10 cellular contexts compared by ENCODE assay signal in genomic region chr15:29114277-29115092, GRCh38.
A peak's percentile ranks its signal among the peaks of the same experiment; 100 is the strongest.
DNase-seq lines count a peak whose midpoint lies in the region; ATAC-seq and TF ChIP-seq lines count a peak whose summit lies in the region.
"Had no signal": no experiment of that assay in that cellular context is flagged by ENCODE, and none has a peak within 500 bp of the region (broad histone marks: within the 10 kb centered on the region; RNA-seq: fewer than 3 reads in every experiment).

No MANE protein-coding gene starts in this region.

- H3K36me3 Mint-ChIP-seq in CD4-positive, alpha-beta memory T cell, result no peaks in the 10 kb centered on the region
- peaks cover 9% of the 10 kb centered on the region for H3K36me3 Mint-ChIP-seq in effector memory CD8-positive, alpha-beta T cell (ENCODE audit: insufficient read depth)
- no peaks in the 10 kb centered on the region for H3K36me3 Mint-ChIP-seq in neural crest cell (ENCODE audit: low read depth)
- H3K36me3 Mint-ChIP-seq in CD8-positive, alpha-beta memory T cell, result peaks cover 0 to 17% (median 0%) of the 10 kb centered on the region in 3 donors
- H3K36me3 Mint-ChIP-seq: activated naive CD4-positive, alpha-beta T cell treated with anti-CD3 and anti-CD28 coated beads, Interleukin-2, amount 50 U/mL, for 72 hours had no signal

- peak overlapping the region in 3 of 7 donors; percentile 23 to 91 (median 58) for H3K27ac Mint-ChIP-seq in CD4-positive, alpha-beta memory T cell
- H3K27ac Mint-ChIP-seq in effector memory CD8-positive, alpha-beta T cell, result no peak overlapping the region
- H3K27ac Mint-ChIP-seq in neural crest cell (ENCODE audit: unreplicated experiment), result peak overlapping the region; percentile 75
- H3K27ac Mint-ChIP-seq in CD8-positive, alpha-beta memory T cell, result peak overlapping the region in 2 of 8 donors; percentile 48 to 81
- H3K27ac Mint-ChIP-seq: activated naive CD4-positive, alpha-beta T cell treated with anti-CD3 and anti-CD28 coated beads, Interleukin-2, amount 50 U/mL, for 72 hours had no signal

- CTCF ChIA-PET in CD4-positive, alpha-beta memory T cell (lab: Charles Lee; ENCODE audit: partially characterized antibody), result no interaction called here
- CTCF ChIA-PET in CD8-positive, alpha-beta memory T cell (lab: Charles Lee), result interaction anchor here (0.9 kb wide), 1 partner anchor 12 kb away, joined by 3 read pairs; no protein-coding TSS in a partner anchor

- no peaks in the 10 kb centered on the region for H3K27me3 ChIP-seq in CD4-positive, alpha-beta memory T cell (ENCODE audit: insufficient read depth, low read length)
- H3K27me3 ChIP-seq in HUES6 (ENCODE audit: control insufficient read depth, insufficient read depth, low read length), result no peaks in the 10 kb centered on the region
- no peaks in the 10 kb centered on the region for H3K27me3 ChIP-seq in CD8-positive, alpha-beta memory T cell (ENCODE audit: insufficient read depth, low read length, poor library complexity, severe bottlenecking)

- no peaks in the 10 kb centered on the region for H3K4me1 ChIP-seq in CD4-positive, alpha-beta memory T cell (ENCODE audit: insufficient read depth, low read length)
- H3K4me1 ChIP-seq in HUES6 (ENCODE audit: control insufficient read depth, insufficient read depth, low read length), result peaks cover 12% of the 10 kb centered on the region
- no peaks in the 10 kb centered on the region for H3K4me1 ChIP-seq in CD8-positive, alpha-beta memory T cell (ENCODE audit: insufficient read depth, low read length)

- H3K36me3 ChIP-seq in CD4-positive, alpha-beta memory T cell (ENCODE audit: insufficient read depth, low read length), result no peaks in the 10 kb centered on the region
- no peaks in the 10 kb centered on the region for H3K36me3 ChIP-seq in HUES6 (ENCODE audit: control insufficient read depth, insufficient read depth, low read length)
- no peaks in the 10 kb centered on the region for H3K36me3 ChIP-seq in CD8-positive, alpha-beta memory T cell (ENCODE audit: insufficient read depth, low read length)

- no peak overlapping the region for H3K4me3 ChIP-seq in CD4-positive, alpha-beta memory T cell (ENCODE audit: low read length in 2 of 2)
- no peak overlapping the region for H3K4me3 ChIP-seq in HUES6 (ENCODE audit: low read depth, low read length)
- H3K4me3 ChIP-seq in CD8-positive, alpha-beta memory T cell (ENCODE audit: low read length), result no peak overlapping the region

- H3K9me3 Mint-ChIP-seq in CD4-positive, alpha-beta memory T cell, result no peaks in the 10 kb centered on the region
- no peaks in the 10 kb centered on the region for H3K9me3 Mint-ChIP-seq in effector memory CD8-positive, alpha-beta T cell
- no peaks in the 10 kb centered on the region for H3K9me3 Mint-ChIP-seq in neural crest cell
- no peaks in the 10 kb centered on the region for H3K9me3 Mint-ChIP-seq in CD8-positive, alpha-beta memory T cell
- H3K9me3 Mint-ChIP-seq: activated naive CD4-positive, alpha-beta T cell treated with anti-CD3 and anti-CD28 coated beads, Interleukin-2, amount 50 U/mL, for 72 hours had no signal

- no peak overlapping the region for H3K27ac ChIP-seq in CD4-positive, alpha-beta memory T cell (ENCODE audit: low read depth, low read length)
- no peak overlapping the region for H3K27ac ChIP-seq in HUES6 (ENCODE audit: low read depth, low read length)
- H3K27ac ChIP-seq in CD8-positive, alpha-beta memory T cell (ENCODE audit: low read depth, low read length), result no peak overlapping the region

- peak overlapping the region; percentile 5 for H3K9ac ChIP-seq in HUES6 (ENCODE audit: low read length)

- H3K4me1 Mint-ChIP-seq in CD4-positive, alpha-beta memory T cell, result peaks cover 9 to 15% (median 11%) of the 10 kb centered on the region in 4 donors
- H3K4me1 Mint-ChIP-seq in effector memory CD8-positive, alpha-beta T cell (ENCODE audit: low read depth in 2 of 2), result peaks cover 9 to 18% of the 10 kb centered on the region in 2 donors
- H3K4me1 Mint-ChIP-seq in neural crest cell, result peaks cover 19% of the 10 kb centered on the region
- H3K4me1 Mint-ChIP-seq in CD8-positive, alpha-beta memory T cell, result peaks cover 10 to 19% (median 13%) of the 10 kb centered on the region in 3 donors

- DNase-seq in CD4-positive, alpha-beta memory T cell, result no peak
- DNase-seq in effector memory CD8-positive, alpha-beta T cell, result no peak
- no peak for DNase-seq in neural crest cell (ENCODE audit: low read depth, low spot score)
- DNase-seq in NCI-H146 (lab: John Stamatoyannopoulos, UW), result no peak
- no peak for DNase-seq in CD8-positive, alpha-beta memory T cell
- DNase-seq: cortex of kidney had no signal

- no peaks in the 10 kb centered on the region for H3K27me3 Mint-ChIP-seq in CD4-positive, alpha-beta memory T cell
- H3K27me3 Mint-ChIP-seq in effector memory CD8-positive, alpha-beta T cell, result peaks cover 9 to 42% of the 10 kb centered on the region in 2 donors
- H3K27me3 Mint-ChIP-seq in neural crest cell (ENCODE audit: low read depth), result peaks cover 3% of the 10 kb centered on the region
- H3K27me3 Mint-ChIP-seq in CD8-positive, alpha-beta memory T cell, result peaks cover 0 to 4% of the 10 kb centered on the region in 2 donors

- intact Hi-C loops in CD4-positive, alpha-beta memory T cell (cut with micrococcal nuclease), result no loop called here

- peak; percentile 8 for ATAC-seq in effector memory CD8-positive, alpha-beta T cell (replicated peaks)
- no peak for ATAC-seq in HG03095 (IDR thresholded peaks at IDR 0.05; ENCODE audit: unreplicated experiment)
- ATAC-seq in HG03108 (IDR thresholded peaks at IDR 0.05; ENCODE audit: unreplicated experiment), result no peak

- H3K9me3 ChIP-seq in CD4-positive, alpha-beta memory T cell (ENCODE audit: control insufficient read depth in 1 of 2, low read length in 2 of 2), result no peaks in the 10 kb centered on the region
- H3K9me3 ChIP-seq in HUES6 (ENCODE audit: control insufficient read depth, insufficient read depth, low read depth, low read length), result no peaks in the 10 kb centered on the region
- no peaks in the 10 kb centered on the region for H3K9me3 ChIP-seq in CD8-positive, alpha-beta memory T cell (ENCODE audit: low read length)

- POLR2A ChIA-PET in CD4-positive, alpha-beta memory T cell (lab: Charles Lee; ENCODE audit: partially characterized antibody), result no interaction called here
- POLR2A ChIA-PET in CD8-positive, alpha-beta memory T cell (lab: Charles Lee), result no interaction called here

- H3K4me3 Mint-ChIP-seq in CD4-positive, alpha-beta memory T cell, result peak overlapping the region in 7 of 8 donors; percentile 8 to 80 (median 53)
- H3K4me3 Mint-ChIP-seq in effector memory CD8-positive, alpha-beta T cell, result peak overlapping the region in 1 of 2 donors; percentile 3
- peak overlapping the region; percentile 66 for H3K4me3 Mint-ChIP-seq in neural crest cell
- peak overlapping the region in 3 of 7 donors; percentile 20 to 36 (median 20) for H3K4me3 Mint-ChIP-seq in CD8-positive, alpha-beta memory T cell

- no peak for TF ChIP-seq CTCF in neural crest cell (conservative IDR thresholded peaks at IDR 0.05)
